8 cellular contexts compared by ENCODE assay signal in genomic region chrX:132480581-132481203, GRCh38. TPM values are rescaled to one million over a fixed set of nuclear protein-coding genes. Genes with fewer than 3 reads are reported as not detected.
DNase-seq lines count a peak whose midpoint lies in the region; ATAC-seq and TF ChIP-seq lines count a peak whose summit lies in the region.

No MANE protein-coding gene starts in this region.

- H3K4me3 ChIP-seq in BJ (ENCODE audit: low read depth, low read length) (no peak overlapping the region), fibroblast of pulmonary artery (replicated peaks; ENCODE audit: low read depth, low read length) (peak overlapping the region; percentile 35), rectal smooth muscle tissue (ENCODE audit: low read length) (peak overlapping the region; percentile 62)

- CTCF ChIA-PET in BJ (lab: Yijun Ruan, JAX): interaction anchor here (1.0 kb wide), 1 partner anchor 23 kb away, joined by 3 read pairs; no protein-coding TSS in a partner anchor

- H3K4me3 Mint-ChIP-seq in activated T-cell treated with anti-CD3 and anti-CD28 coated beads, Interleukin-2, amount 50 U/mL, for 72 hours: peak overlapping the region; percentile 74 to 94

- no peak overlapping the region for H3K9ac ChIP-seq in rectal smooth muscle tissue (ENCODE audit: low read length)

- H3K27me3 ChIP-seq in BJ (ENCODE audit: control insufficient read depth, insufficient read depth, low read length) (no peaks in the 10 kb centered on the region), rectal smooth muscle tissue (ENCODE audit: control insufficient read depth, insufficient read depth, low read length) (no peaks in the 10 kb centered on the region)

- peaks cover 2% of the 10 kb centered on the region for H3K4me1 ChIP-seq in rectal smooth muscle tissue (ENCODE audit: control insufficient read depth, insufficient read depth, low read length)

- POLR2A ChIA-PET in BJ (lab: Charles Lee): no interaction called here

- H3K27ac Mint-ChIP-seq in activated T-cell treated with anti-CD3 and anti-CD28 coated beads, Interleukin-2, amount 50 U/mL, for 72 hours: peak overlapping the region; percentile 98

- peaks cover 0 to under 1% of the 10 kb centered on the region in 2 donors for H3K36me3 Mint-ChIP-seq in activated T-cell treated with anti-CD3 and anti-CD28 coated beads, Interleukin-2, amount 50 U/mL, for 72 hours (ENCODE audit: insufficient read depth in 2 of 2)

- peak; percentile 57 for DNase-seq in BJ (ENCODE audit: low read depth)
- DNase-seq in NCI-H526 (lab: John Stamatoyannopoulos, UW): peak; percentile 71 to 76
- peak; percentile 21 to 47 for DNase-seq in activated T-cell treated with anti-CD3 and anti-CD28 coated beads, Interleukin-2, amount 50 U/mL, for 72 hours
- DNase-seq in fibroblast of pulmonary artery (ENCODE audit: low read depth): peak; percentile 49
- DNase-seq in NCI-H187 treated with DMSO at 0.1 percent for 48 hours (lab: John Stamatoyannopoulos, UW): no peak

- H3K9me3 Mint-ChIP-seq in activated T-cell treated with anti-CD3 and anti-CD28 coated beads, Interleukin-2, amount 50 U/mL, for 72 hours: no peaks in the 10 kb centered on the region

- no peak overlapping the region for H3K27ac ChIP-seq in rectal smooth muscle tissue (ENCODE audit: low read depth, low read length)

- TF ChIP-seq CTCF in BJ (IDR thresholded peaks at IDR 0.05; ENCODE audit: insufficient read depth, low read depth, low read length): no peak
- no peak for TF ChIP-seq CTCF in fibroblast of pulmonary artery (IDR thresholded peaks at IDR 0.05; ENCODE audit: low read length, missing control alignments)

- peak; percentile 86 for ATAC-seq in GM18868 (IDR thresholded peaks at IDR 0.05; ENCODE audit: unreplicated experiment)
- ATAC-seq in HG03045 (IDR thresholded peaks at IDR 0.05; ENCODE audit: unreplicated experiment): peak; percentile 85
- peak; percentile 89 to 91 for ATAC-seq in activated T-cell treated with anti-CD3 and anti-CD28 coated beads, Interleukin-2, amount 50 U/mL, for 72 hours (replicated peaks in 1 of 2)

- H3K27me3 Mint-ChIP-seq in activated T-cell treated with anti-CD3 and anti-CD28 coated beads, Interleukin-2, amount 50 U/mL, for 72 hours (ENCODE audit: low read depth): peaks cover 21% of the 10 kb centered on the region

- H3K4me1 Mint-ChIP-seq in activated T-cell treated with anti-CD3 and anti-CD28 coated beads, Interleukin-2, amount 50 U/mL, for 72 hours (ENCODE audit: low read depth): peaks cover 36% of the 10 kb centered on the region

- no peaks in the 10 kb centered on the region for H3K36me3 ChIP-seq in BJ (ENCODE audit: control insufficient read depth, insufficient read depth, low read length)
- H3K36me3 ChIP-seq in rectal smooth muscle tissue (ENCODE audit: control insufficient read depth, insufficient read depth, low read length): no peaks in the 10 kb centered on the region

RNA-seq across cellular contexts. Expression of gene MBNL3, which starts 8.1 kb away (rescaled TPM):
- polyA plus RNA-seq in BJ (2011; rRNA removed): 1.0 and 1.3 TPM in 2 replicates
- polyA minus RNA-seq in BJ (2011; rRNA and poly(A)+ RNA removed): 1.7 and 3.4 TPM in 2 replicates
- 10 to 100 TPM; 15.7 to 18.6 TPM for total RNA-seq in activated T-cell treated with anti-CD3 and anti-CD28 coated beads, Interleukin-2, amount 50 U/mL, for 72 hours
